In the genomic region with DNA sequence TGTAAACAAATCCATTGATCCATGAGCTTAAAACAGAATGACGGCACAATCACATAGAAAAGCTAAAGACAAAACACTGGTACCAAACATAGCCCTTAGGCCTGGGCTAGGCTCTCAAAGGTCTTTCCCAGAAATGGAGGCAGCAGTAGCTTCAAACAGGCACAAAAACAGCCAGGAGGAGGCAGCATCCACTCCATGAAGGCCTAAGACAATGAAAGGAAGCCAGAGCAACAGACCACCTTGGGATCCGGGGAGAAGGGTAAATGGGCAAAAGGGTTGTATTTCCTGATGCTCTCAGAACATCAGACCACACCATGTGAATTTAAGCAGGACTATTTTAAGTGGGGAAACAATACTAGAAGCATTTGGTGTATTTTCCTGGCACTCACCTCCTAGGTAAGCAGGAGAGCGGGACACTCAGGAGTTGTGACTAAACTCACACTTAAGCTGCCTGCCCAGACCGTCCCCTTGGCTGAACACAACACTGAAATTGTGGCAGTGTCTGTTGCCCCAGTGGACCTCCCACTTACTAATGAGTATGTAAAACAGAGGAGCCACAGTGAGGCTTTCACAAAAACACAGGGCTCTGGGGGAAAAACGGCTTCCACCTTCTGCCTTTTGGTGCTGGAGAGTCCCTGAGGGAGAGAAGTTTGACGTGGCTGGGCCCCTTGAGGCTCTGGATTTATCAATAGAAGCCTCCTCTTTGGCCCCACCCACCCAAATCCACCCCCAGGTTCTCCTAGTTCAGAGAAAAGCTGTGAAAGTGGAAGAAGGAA, we compare ENCODE assay signal across 10 cellular contexts. TPM values are rescaled to one million over a fixed set of nuclear protein-coding genes. Genes with fewer than 3 reads are reported as not detected.
A peak's percentile ranks its signal among the peaks of the same experiment; 100 is the strongest.
DNase-seq lines count a peak whose midpoint lies in the region; FAIRE-seq and TF ChIP-seq lines count a peak whose summit lies in the region.
"Had no signal": no experiment of that assay in that cellular context is flagged by ENCODE, and none has a peak within 500 bp of the region (broad histone marks: within the 10 kb centered on the region; RNA-seq: fewer than 3 reads in every experiment).

No MANE protein-coding gene starts in this region.

- H2AK5ac ChIP-seq in mesenchymal stem cell (ENCODE audit: low read length, severe bottlenecking) = no peak overlapping the region

- peaks cover 18% of the 10 kb centered on the region for H3K36me3 Mint-ChIP-seq in HFFc6 (ENCODE audit: low read depth)

- H3K4ac ChIP-seq in mesenchymal stem cell (ENCODE audit: low read depth in 1 of 2, low read length in 2 of 2) = no peak overlapping the region

- H3K27me3 Mint-ChIP-seq in HFFc6 (ENCODE audit: insufficient read depth) = peaks cover 2% of the 10 kb centered on the region
- H3K27me3 Mint-ChIP-seq: T-helper 17 cell had no signal

- no peak overlapping the region for H2BK5ac ChIP-seq in mesenchymal stem cell (ENCODE audit: low read depth, low read length, poor library complexity, severe bottlenecking)

- H4K8ac ChIP-seq in mesenchymal stem cell (ENCODE audit: low read length) = no peak overlapping the region

- no peak overlapping the region for H3K4me3 Mint-ChIP-seq in HFFc6
- H3K4me3 Mint-ChIP-seq: T-helper 17 cell had no signal

- H3K9me3 ChIP-seq in ascending aorta (no peaks in the 10 kb centered on the region), mesenchymal stem cell (ENCODE audit: control insufficient read depth, low read length) (no peaks in the 10 kb centered on the region), colonic mucosa (no peaks in the 10 kb centered on the region)

- peaks cover 31 to 52% of the 10 kb centered on the region in 2 donors for H3K36me3 ChIP-seq in ascending aorta
- peaks cover 31 to 85% of the 10 kb centered on the region in 2 experiments for H3K36me3 ChIP-seq in mesenchymal stem cell (ENCODE audit: control insufficient read depth in 1 of 2, insufficient read depth in 2 of 2, low read depth in 1 of 2, low read length in 2 of 2)
- peaks cover 5% of the 10 kb centered on the region for H3K36me3 ChIP-seq in colonic mucosa

- H2BK12ac ChIP-seq in mesenchymal stem cell (ENCODE audit: low read length in 2 of 2) = no peak overlapping the region

- TF ChIP-seq CTCF in HFFc6 (IDR thresholded peaks at IDR 0.05) (peak; percentile 64), ascending aorta (IDR thresholded peaks at IDR 0.05) (peak in 2 of 3 experiments; percentile 8 to 39), colonic mucosa (IDR thresholded peaks at IDR 0.05) (no peak), GM13976 (IDR thresholded peaks at IDR 0.05; ENCODE audit: borderline replicate concordance, control extremely low read depth, extremely low read depth, insufficient read depth, missing control alignments) (no peak)

- H3K79me1 ChIP-seq in mesenchymal stem cell (replicated peaks; ENCODE audit: low read length, poor library complexity, severe bottlenecking) = peaks cover 14% of the 10 kb centered on the region

- no peak overlapping the region for H3K23ac ChIP-seq in mesenchymal stem cell (ENCODE audit: low read length in 2 of 2)

- no peak overlapping the region for H4K91ac ChIP-seq in mesenchymal stem cell (ENCODE audit: low read length)

- H3K4me1 ChIP-seq in ascending aorta (no peaks in the 10 kb centered on the region), mesenchymal stem cell (ENCODE audit: control insufficient read depth, insufficient read depth, low read depth, low read length) (no peaks in the 10 kb centered on the region), colonic mucosa (no peaks in the 10 kb centered on the region)

- in situ Hi-C loops in GM13976 (cut with MboI; ENCODE audit: low sequenced_read_pairs, unreplicated experiment) = no loop called here

- H3K4me1 Mint-ChIP-seq in HFFc6 (ENCODE audit: low read depth) = no peaks in the 10 kb centered on the region

- 84% methylated on average over 5 of the region's 6 CpGs for WGBS in mesenchymal stem cell

- no peaks in the 10 kb centered on the region for H3K27me3 ChIP-seq in ascending aorta
- no peaks in the 10 kb centered on the region for H3K27me3 ChIP-seq in mesenchymal stem cell (ENCODE audit: control insufficient read depth in 1 of 2, insufficient read depth in 1 of 2, low read length in 2 of 2)
- H3K27me3 ChIP-seq in colonic mucosa = no peaks in the 10 kb centered on the region

- no peak overlapping the region for H3K18ac ChIP-seq in mesenchymal stem cell (ENCODE audit: low read depth in 1 of 2, low read length in 2 of 2)

- no peak overlapping the region for H2BK15ac ChIP-seq in mesenchymal stem cell (ENCODE audit: low read depth, poor library complexity, severe bottlenecking)

- H2AFZ ChIP-seq in mesenchymal stem cell (ENCODE audit: low read depth, low read length) = no peak overlapping the region

- H3K4me3 ChIP-seq in ascending aorta (no peak overlapping the region), mesenchymal stem cell (ENCODE audit: insufficient read depth in 1 of 2, low read depth in 1 of 2, low read length in 2 of 2) (no peak overlapping the region), colonic mucosa (no peak overlapping the region)

- H3K9ac ChIP-seq in mesenchymal stem cell (ENCODE audit: low read length) = peak overlapping the region; percentile 7
- no peak overlapping the region for H3K9ac ChIP-seq in colonic mucosa (ENCODE audit: low read depth in 2 of 2, low read length in 2 of 2)

- H2BK120ac ChIP-seq in mesenchymal stem cell (ENCODE audit: low read depth, low read length) = no peak overlapping the region

- H3K27ac ChIP-seq in ascending aorta (peak overlapping the region; percentile 67 to 75), mesenchymal stem cell (ENCODE audit: low read length, poor library complexity, severe bottlenecking) (no peak overlapping the region), colonic mucosa (no peak overlapping the region)

- H3K9me3 Mint-ChIP-seq in HFFc6 = no peaks in the 10 kb centered on the region

- DNase-seq in DMS53 (lab: John Stamatoyannopoulos, UW) (peak; percentile 37), DMS53 treated with DMSO at 0.1 percent for 48 hours (lab: John Stamatoyannopoulos, UW; ENCODE audit: unreplicated experiment) (no peak), HFFc6 (no peak), ascending aorta (ENCODE audit: low spot score in 2 of 2) (no peak), mesenchymal stem cell (peak; percentile 28), colonic mucosa (no peak), urothelium cell line (ENCODE audit: low spot score) (no peak), GM13976 (ENCODE audit: low spot score) (no peak)
- DNase-seq: T-helper 17 cell had no signal

- intact Hi-C loops in ascending aorta (cut with DNase I) (no loop called here), colonic mucosa (cut with DNase I) (no loop called here)

- no peak overlapping the region for H3K14ac ChIP-seq in mesenchymal stem cell (ENCODE audit: low read length in 2 of 2)

- no peak overlapping the region for H3K4me2 ChIP-seq in mesenchymal stem cell (ENCODE audit: low read length, poor library complexity, severe bottlenecking)

- no peak overlapping the region for H3K27ac Mint-ChIP-seq in HFFc6

- FAIRE-seq in urothelium cell line (lab: Jason Lieb, UNC) = no peak

RNA-seq across cellular contexts. Expression of a gene that starts 11.9 kb away (rescaled TPM):
- 10 to 100 TPM; 25.1 to 32.6 (median 30.0) TPM for total RNA-seq in HFFc6 (2021; fragmentation: NEBNext Ultra II Directional; extraction: Animal tissue kit (Norgen Biotek cat#: 25700))
- total RNA-seq in ascending aorta = 185 TPM
- 40.6 TPM for polyA plus RNA-seq in mesenchymal stem cell (2013, experiment 1 of 2)
- polyA plus RNA-seq in mesenchymal stem cell (2013, experiment 2 of 2) = 41.0 TPM
- 10 to 100 TPM; 15.5 to 19.6 TPM for total RNA-seq in colonic mucosa

RNA-seq across cellular contexts. Expression of a gene that starts 32.0 kb away (rescaled TPM):
- total RNA-seq in HFFc6 (2021; fragmentation: NEBNext Ultra II Directional; extraction: Animal tissue kit (Norgen Biotek cat#: 25700)) = 10 to 100 TPM; 56.0 to 65.5 (median 63.0) TPM
- total RNA-seq in ascending aorta (8.8 TPM), colonic mucosa (10 to 100 TPM; 49.4 to 69.8 TPM)
- 48.6 TPM for polyA plus RNA-seq in mesenchymal stem cell (2013, experiment 1 of 2)
- 52.3 TPM for polyA plus RNA-seq in mesenchymal stem cell (2013, experiment 2 of 2)

RNA-seq across cellular contexts. Expression of a gene that starts 42.9 kb away (rescaled TPM):
- under 1 TPM in 4 of 6 experiments, not detected in 2; 0.02 to 0.71 (median 0.08) TPM for total RNA-seq in HFFc6 (2021; fragmentation: NEBNext Ultra II Directional; extraction: Animal tissue kit (Norgen Biotek cat#: 25700))
- total RNA-seq in ascending aorta (7.2 TPM), colonic mucosa (1 to 10 TPM; 1.1 to 1.3 TPM)
- 0.10 TPM for polyA plus RNA-seq in mesenchymal stem cell (2013, experiment 1 of 2)
- polyA plus RNA-seq in mesenchymal stem cell (2013, experiment 2 of 2) = 0.11 TPM
- total RNA-seq: A172 had no signal

Comparison
In these comparisons a context has a peak if more than half of its experiments do, and no peak if none do; other contexts are left out.
1. DNase-seq: peak in DMS53 (single experiment) and mesenchymal stem cell (single experiment); none in DMS53 treated with DMSO at 0.1 percent for 48 hours (single experiment), HFFc6 (single experiment), ascending aorta (0 of 2), colonic mucosa (single experiment), urothelium cell line (single experiment) and GM13976 (single experiment).
2. CTCF ChIP-seq: peak in HFFc6 (single experiment) and ascending aorta (2 of 3); none in colonic mucosa (single experiment) and GM13976 (single experiment).
3. H3K27ac ChIP-seq: peak in ascending aorta (2 of 2); none in mesenchymal stem cell (single experiment) and colonic mucosa (single experiment).